In genomic region chr6:158706369-158706982, GRCh38 we compare ENCODE assay signal across 8 cellular contexts. TPM values are rescaled to one million over a fixed set of nuclear protein-coding genes. Genes with fewer than 3 reads are reported as not detected.
A peak's percentile ranks its signal among the peaks of the same experiment; 100 is the strongest.
DNase-seq lines count a peak whose midpoint lies in the region; ATAC-seq and TF ChIP-seq lines count a peak whose summit lies in the region.

No MANE protein-coding gene starts in this region.

- H3K27ac ChIP-seq in Peyer's patch (peak overlapping the region in 3 of 4 donors; percentile 41 to 92 (median 87)), parathyroid adenoma (peak overlapping the region; percentile 75)

- no peak overlapping the region for H3K9ac ChIP-seq in parathyroid adenoma

- H2AFZ ChIP-seq in parathyroid adenoma = peak overlapping the region; percentile 48

- peak in 1 of 2 donors; percentile 15 for TF ChIP-seq POLR2A in Peyer's patch (IDR thresholded peaks at IDR 0.05)

- H3K4me1 ChIP-seq in Peyer's patch (peaks cover 0 to 53% (median 18%) of the 10 kb centered on the region in 4 donors), parathyroid adenoma (peaks cover 21% of the 10 kb centered on the region)

- H3K27me3 ChIP-seq in Peyer's patch (no peaks in the 10 kb centered on the region), parathyroid adenoma (ENCODE audit: control insufficient read depth, insufficient read depth, low read length) (no peaks in the 10 kb centered on the region)

- H3K9me3 ChIP-seq in Peyer's patch = no peaks in the 10 kb centered on the region
- H3K9me3 ChIP-seq in parathyroid adenoma (ENCODE audit: control insufficient read depth, low read length) = no peaks in the 10 kb centered on the region

- ATAC-seq in GM21528 (IDR thresholded peaks at IDR 0.05; ENCODE audit: low FRiP score, unreplicated experiment) (no peak), GM18520 (IDR thresholded peaks at IDR 0.05; ENCODE audit: unreplicated experiment) (no peak)

- TF ChIP-seq CTCF in Peyer's patch (IDR thresholded peaks at IDR 0.05) (peak in 5 of 6 experiments; percentile 9 to 75 (median 58)), fibroblast of mammary gland (conservative IDR thresholded peaks at IDR 0.05; ENCODE audit: control insufficient read depth, insufficient read depth, low read depth, low read length) (peak; percentile 78), parathyroid adenoma (IDR thresholded peaks at IDR 0.05) (peak; percentile 41)

- no peaks in the 10 kb centered on the region for H3K36me3 ChIP-seq in Peyer's patch
- H3K36me3 ChIP-seq in parathyroid adenoma (ENCODE audit: control insufficient read depth, insufficient read depth, low read length) = no peaks in the 10 kb centered on the region

- H3K79me2 ChIP-seq in parathyroid adenoma = peaks cover 2% of the 10 kb centered on the region

- no peak overlapping the region for H3K4me3 ChIP-seq in Peyer's patch
- no peak overlapping the region for H3K4me3 ChIP-seq in fibroblast of mammary gland (ENCODE audit: control insufficient read depth, low read depth, low read length)
- H3K4me3 ChIP-seq in parathyroid adenoma (ENCODE audit: low read depth, low read length) = peak overlapping the region; percentile 32

- H3K4me2 ChIP-seq in parathyroid adenoma (ENCODE audit: low read length) = peak overlapping the region; percentile 22

- DNase-seq in NCI-H2227 (lab: John Stamatoyannopoulos, UW; ENCODE audit: unreplicated experiment) (peak; percentile 11), NCI-H2227 treated with DMSO at 0.1 percent for 48 hours (lab: John Stamatoyannopoulos, UW) (no peak), Peyer's patch (peak; percentile 17 to 73 (median 70)), fibroblast of mammary gland (ENCODE audit: low read depth) (peak; percentile 65), NCI-H2196 (lab: John Stamatoyannopoulos, UW; ENCODE audit: unreplicated experiment) (no peak)

RNA-seq across cellular contexts. Expression of gene SYTL3, which starts 56.6 kb away (rescaled TPM):
- 10 to 100 TPM in 3 of 4 donors, 1 to 10 TPM in 1; 4.8 to 23.1 (median 11.3) TPM for total RNA-seq in Peyer's patch

Comparison
In these comparisons a context has a peak if more than half of its experiments do, and no peak if none do; other contexts are left out.
1. DNase-seq: peak in NCI-H2227 (single experiment), Peyer's patch (3 of 3) and fibroblast of mammary gland (single experiment); none in NCI-H2227 treated with DMSO at 0.1 percent for 48 hours (single experiment) and NCI-H2196 (single experiment).
2. Peak in every context shown above with its lines, with median percentiles within 50 percentile points of each other: CTCF ChIP-seq.